In genomic region chr1:185768371-185768770, GRCh38 we compare ENCODE assay signal across 31 cellular contexts. TPM values are rescaled to one million over a fixed set of nuclear protein-coding genes. Genes with fewer than 3 reads are reported as not detected.
"Had no signal": no experiment of that assay in that cellular context is flagged by ENCODE, and none has a peak within 500 bp of the region (broad histone marks: within the 10 kb centered on the region; RNA-seq: fewer than 3 reads in every experiment).

No MANE protein-coding gene starts in this region.

- H3K4me1 ChIP-seq: colonic mucosa had no signal

- H3K4me3 Mint-ChIP-seq: activated B cell treated with CpG ODN at 0.5 μM for 24 hours; activated CD8-positive, alpha-beta T cell treated with anti-CD3 and anti-CD28 coated beads for 36 hours; activated naive CD4-positive, alpha-beta T cell treated with anti-CD3 and anti-CD28 coated beads for 36 hours; activated naive CD4-positive, alpha-beta T cell treated with anti-CD3 and anti-CD28 coated beads, Interleukin-2, amount 50 U/mL, for 24 hours; activated naive CD8-positive, alpha-beta T cell treated with anti-CD3 and anti-CD28 coated beads, Interleukin-2, amount 10 ng/mL, durations not matched to agents 7 days and 5 days; activated T-cell treated with anti-CD3 and anti-CD28 coated beads, Interleukin-2, amount 50 U/mL, for 4 hours; activated T-helper 17 cell treated with anti-CD3 and anti-CD28 coated beads, Interleukin-2, amount 50 U/mL, for 72 hours; brain; T-helper 17 cell; T-helper 2 cell treated with Interferon-gamma antibody and Interleukin-4, amounts not matched to agents 5 μg/mL and 100 μg/mL, for 36 hours had no signal

- H3K27me3 Mint-ChIP-seq: activated T-helper 17 cell treated with anti-CD3 and anti-CD28 coated beads, Interleukin-2, amount 50 U/mL, for 72 hours had no signal

- FAIRE-seq: endometrium, endothelial cell of umbilical vein had no signal

- H3K27ac Mint-ChIP-seq: activated B cell treated with CpG ODN at 0.5 μM for 24 hours; activated CD8-positive, alpha-beta T cell treated with anti-CD3 and anti-CD28 coated beads for 36 hours; activated naive CD4-positive, alpha-beta T cell treated with anti-CD3 and anti-CD28 coated beads for 36 hours; activated naive CD4-positive, alpha-beta T cell treated with anti-CD3 and anti-CD28 coated beads, Interleukin-2, amount 50 U/mL, for 24 hours; activated naive CD8-positive, alpha-beta T cell treated with anti-CD3 and anti-CD28 coated beads, Interleukin-2, amount 10 ng/mL, durations not matched to agents 7 days and 5 days; activated T-helper 17 cell treated with anti-CD3 and anti-CD28 coated beads, Interleukin-2, amount 50 U/mL, for 72 hours; brain; T-helper 17 cell; T-helper 2 cell treated with Interferon-gamma antibody and Interleukin-4, amounts not matched to agents 5 μg/mL and 100 μg/mL, for 36 hours had no signal

- DNase-seq: activated B cell treated with CpG ODN at 0.5 μM for 24 hours; activated CD4-positive, alpha-beta T cell treated with anti-CD3 and anti-CD28 coated beads for 48 hours; activated CD4-positive, alpha-beta T cell treated with anti-CD3 and anti-CD28 coated beads, Interleukin-2, amount 50 U/mL, for 1 hour; activated CD4-positive, alpha-beta T cell treated with anti-CD3 and anti-CD28 coated beads, Interleukin-2, amount 50 U/mL, for 48 hours; activated CD8-positive, alpha-beta memory T cell treated with anti-CD3 and anti-CD28 coated beads for 24 hours; activated CD8-positive, alpha-beta T cell treated with anti-CD3 and anti-CD28 coated beads for 36 hours; activated effector memory CD4-positive, alpha-beta T cell treated with Interleukin-2 at 50 U/mL for 16 hours; activated gamma-delta T cell treated with Interleukin-2 at 50 U/mL for 16 hours; activated naive CD4-positive, alpha-beta T cell treated with anti-CD3 and anti-CD28 coated beads for 36 hours; activated naive CD8-positive, alpha-beta T cell treated with anti-CD3 and anti-CD28 coated beads, Interleukin-2, amount 10 ng/mL, durations not matched to agents 7 days and 5 days; activated T-cell treated with anti-CD3 and anti-CD28 coated beads, Interleukin-2, amount 50 U/mL, for 4 hours; caudate nucleus; colonic mucosa; effector CD8-positive, alpha-beta T cell; erythroblast; foreskin melanocyte; heart right ventricle; T-helper 1 cell; T-helper 17 cell; T1000; WERI-Rb-1 had no signal

- H3K27me3 ChIP-seq: ascending aorta, colonic mucosa, esophagus muscularis mucosa, gastroesophageal sphincter, heart right ventricle had no signal

- ATAC-seq: activated CD4-positive, CD25-positive, alpha-beta regulatory T cell treated with anti-CD3 and anti-CD28 coated beads, Interleukin-2, amount 50 U/mL, for 24 hours; activated CD8-positive, alpha-beta T cell treated with anti-CD3 and anti-CD28 coated beads for 36 hours; activated T-cell treated with anti-CD3 and anti-CD28 coated beads, Interleukin-2, amount 50 U/mL, for 4 hours; activated T-helper 17 cell treated with anti-CD3 and anti-CD28 coated beads, Interleukin-2, amount 50 U/mL, for 72 hours; gastroesophageal sphincter; heart right ventricle; T-helper 17 cell had no signal

- H3K9me3 Mint-ChIP-seq: activated B cell treated with CpG ODN at 0.5 μM for 24 hours; activated CD8-positive, alpha-beta T cell treated with anti-CD3 and anti-CD28 coated beads for 36 hours; activated naive CD4-positive, alpha-beta T cell treated with anti-CD3 and anti-CD28 coated beads for 36 hours; activated naive CD8-positive, alpha-beta T cell treated with anti-CD3 and anti-CD28 coated beads, Interleukin-2, amount 10 ng/mL, durations not matched to agents 7 days and 5 days; activated T-cell treated with anti-CD3 and anti-CD28 coated beads, Interleukin-2, amount 50 U/mL, for 4 hours; activated T-helper 17 cell treated with anti-CD3 and anti-CD28 coated beads, Interleukin-2, amount 50 U/mL, for 72 hours; brain; T-helper 2 cell treated with Interferon-gamma antibody and Interleukin-4, amounts not matched to agents 5 μg/mL and 100 μg/mL, for 36 hours had no signal

- H3K4me3 ChIP-seq: ascending aorta, colonic mucosa, esophagus muscularis mucosa, gastroesophageal sphincter, heart right ventricle had no signal

- H3K36me3 Mint-ChIP-seq: activated naive CD4-positive, alpha-beta T cell treated with anti-CD3 and anti-CD28 coated beads, Interleukin-2, amount 50 U/mL, for 24 hours; activated naive CD8-positive, alpha-beta T cell treated with anti-CD3 and anti-CD28 coated beads, Interleukin-2, amount 10 ng/mL, durations not matched to agents 7 days and 5 days; brain had no signal

- H3K36me3 ChIP-seq: ascending aorta, colonic mucosa, gastroesophageal sphincter, WERI-Rb-1 had no signal

- H3K4me1 Mint-ChIP-seq: activated B cell treated with CpG ODN at 0.5 μM for 24 hours; activated naive CD4-positive, alpha-beta T cell treated with anti-CD3 and anti-CD28 coated beads, Interleukin-2, amount 50 U/mL, for 24 hours; activated naive CD8-positive, alpha-beta T cell treated with anti-CD3 and anti-CD28 coated beads, Interleukin-2, amount 10 ng/mL, durations not matched to agents 7 days and 5 days; activated T-helper 17 cell treated with anti-CD3 and anti-CD28 coated beads, Interleukin-2, amount 50 U/mL, for 72 hours; brain; T-helper 17 cell had no signal

- H3K27ac ChIP-seq: colonic mucosa, esophagus muscularis mucosa, gastroesophageal sphincter, heart right ventricle, WERI-Rb-1 had no signal

RNA-seq across cellular contexts. Expression of gene HMCN1, which starts 34.2 kb away (rescaled TPM):
- total RNA-seq: activated CD8-positive, alpha-beta T cell treated with anti-CD3 and anti-CD28 coated beads for 36 hours had no signal
